Comparison of ENCODE assay signal across 17 cellular contexts in the genomic region with DNA sequence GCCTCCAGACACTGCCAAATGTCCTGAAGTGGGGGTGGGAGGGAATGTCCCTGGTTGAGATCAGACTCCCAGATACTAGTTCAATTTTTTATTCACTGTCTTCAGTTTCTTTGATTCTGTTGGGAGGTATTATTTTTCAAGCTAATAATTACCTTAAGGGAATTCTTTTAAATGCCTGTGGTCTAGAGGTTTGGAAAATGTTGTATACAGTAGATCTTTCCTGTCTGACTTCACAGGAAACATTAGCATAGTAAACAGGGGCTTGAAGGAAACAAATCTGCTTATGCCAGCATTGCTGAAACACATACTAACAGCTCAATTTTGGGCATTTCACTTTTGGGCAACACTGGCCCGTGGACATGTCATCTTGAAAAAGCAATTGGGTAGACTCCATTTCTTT.
"Had no signal": no experiment of that assay in that cellular context is flagged by ENCODE, and none has a peak within 500 bp of the region (broad histone marks: within the 10 kb centered on the region; RNA-seq: fewer than 3 reads in every experiment).

No MANE protein-coding gene starts in this region.

- H3K27me3 ChIP-seq: dorsolateral prefrontal cortex, heart left ventricle, tibial artery had no signal

- ATAC-seq: heart left ventricle; left lobe of liver; mucosa of descending colon; naive thymus-derived CD4-positive, alpha-beta T cell; right cardiac atrium; stimulated activated naive B cell treated with anti-CD40 and anti-IgM and Interleukin-4, amounts not matched to agents 10 μg/mL and 1 μg/mL and 100 μg/mL, for 72 hours; T-cell had no signal

- H3K4me3 ChIP-seq: dorsolateral prefrontal cortex, heart left ventricle, mucosa of descending colon, skin epidermis, tibial artery had no signal

- DNase-seq: activated CD4-positive, CD25-positive, alpha-beta regulatory T cell treated with anti-CD3 and anti-CD28 coated beads, Interleukin-2, amount 50 U/mL, for 72 hours; activated naive CD4-positive, alpha-beta T cell; activated T-cell treated with anti-CD3 and anti-CD28 coated beads for 4 hours; dorsolateral prefrontal cortex; heart left ventricle; mucosa of descending colon; naive thymus-derived CD4-positive, alpha-beta T cell; nucleus accumbens; right cardiac atrium; stimulated activated CD4-positive, alpha-beta T cell treated with anti-CD3 and anti-CD28 coated beads, Interleukin-15, amount 100 ng/mL, for 24 hours; stimulated activated CD4-positive, alpha-beta T cell treated with anti-CD3 and anti-CD28 coated beads, Interleukin-4, amount 100 ng/mL, for 1 hour; stimulated activated naive B cell treated with anti-CD40 and anti-IgM and Interleukin-4, amounts not matched to agents 10 μg/mL and 1 μg/mL and 100 μg/mL, for 72 hours; T-cell; T1000; tibial artery had no signal
